ENCODE assay signal across 18 cellular contexts in the genomic region with DNA sequence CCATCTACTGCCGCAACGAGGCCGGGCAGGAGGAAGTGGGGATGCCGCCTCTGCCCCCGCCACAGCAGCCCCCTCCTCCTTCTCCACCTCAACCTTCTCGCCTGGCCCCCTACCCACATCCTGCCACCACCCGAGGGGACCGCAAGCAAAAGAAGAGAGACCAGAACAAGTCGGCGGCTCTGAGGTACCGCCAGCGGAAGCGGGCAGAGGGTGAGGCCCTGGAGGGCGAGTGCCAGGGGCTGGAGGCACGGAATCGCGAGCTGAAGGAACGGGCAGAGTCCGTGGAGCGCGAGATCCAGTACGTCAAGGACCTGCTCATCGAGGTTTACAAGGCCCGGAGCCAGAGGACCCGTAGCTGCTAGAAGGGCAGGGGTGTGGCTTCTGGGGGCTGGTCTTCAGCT. TPM values are rescaled to one million over a fixed set of nuclear protein-coding genes. Genes with fewer than 3 reads are reported as not detected.
DNase-seq lines count a peak whose midpoint lies in the region; ATAC-seq and TF ChIP-seq lines count a peak whose summit lies in the region.
"Had no signal": no experiment of that assay in that cellular context is flagged by ENCODE, and none has a peak within 500 bp of the region (broad histone marks: within the 10 kb centered on the region; RNA-seq: fewer than 3 reads in every experiment).

No MANE protein-coding gene starts in this region.

- peaks cover 28% of the 10 kb centered on the region for H3K4me1 ChIP-seq in CD8-positive, alpha-beta T cell (ENCODE audit: insufficient read depth, low read length)
- H3K4me1 ChIP-seq in OCI-LY7 (ENCODE audit: insufficient read depth, low read length, poor library complexity, severe bottlenecking) = peaks cover 21% of the 10 kb centered on the region

- H3K27me3 Mint-ChIP-seq in CD8-positive, alpha-beta T cell (ENCODE audit: low read depth) = no peaks in the 10 kb centered on the region
- no peaks in the 10 kb centered on the region for H3K27me3 Mint-ChIP-seq in T-cell
- peaks cover 0 to 5% (median 0%) of the 10 kb centered on the region in 5 donors for H3K27me3 Mint-ChIP-seq in naive thymus-derived CD8-positive, alpha-beta T cell
- H3K27me3 Mint-ChIP-seq: B cell had no signal

- peaks cover 23% of the 10 kb centered on the region for H4K20me1 ChIP-seq in OCI-LY7 (ENCODE audit: insufficient read depth, low read length)

- no peak overlapping the region for H3K4me2 ChIP-seq in OCI-LY7 (ENCODE audit: low read length)

- no peaks in the 10 kb centered on the region for H3K9me2 ChIP-seq in OCI-LY7 (ENCODE audit: insufficient read depth, low read length)

- H3K9me3 Mint-ChIP-seq in CD8-positive, alpha-beta T cell = no peaks in the 10 kb centered on the region
- H3K9me3 Mint-ChIP-seq in T-cell = no peaks in the 10 kb centered on the region
- H3K9me3 Mint-ChIP-seq in naive thymus-derived CD8-positive, alpha-beta T cell = peaks cover 0 to 9% (median 0%) of the 10 kb centered on the region in 9 donors

- intact Hi-C loops in CD8-positive, alpha-beta T cell (cut with DNase I, micrococcal nuclease) = no loop called here
- intact Hi-C loops in OCI-LY7 (cut with micrococcal nuclease; ENCODE audit: unreplicated experiment) = no loop called here

- no peak for TF ChIP-seq CTCF in CD8-positive, alpha-beta T cell (IDR thresholded peaks at IDR 0.05)
- TF ChIP-seq CTCF in OCI-LY7 (conservative IDR thresholded peaks at IDR 0.05; ENCODE audit: low read length) = no peak

- no peak overlapping the region for H3K27ac Mint-ChIP-seq in CD8-positive, alpha-beta T cell
- H3K27ac Mint-ChIP-seq in T-cell = peak overlapping the region; percentile 48 to 71
- H3K27ac Mint-ChIP-seq in naive thymus-derived CD8-positive, alpha-beta T cell = peak overlapping the region in 7 of 10 donors; percentile 32 to 89 (median 51)
- H3K27ac Mint-ChIP-seq: B cell had no signal

- no peak overlapping the region for H2AFZ ChIP-seq in OCI-LY7 (ENCODE audit: low read length)

- peaks cover 43% of the 10 kb centered on the region for H3K79me2 ChIP-seq in OCI-LY7 (ENCODE audit: insufficient read depth, low read depth, low read length)

- H3K36me3 ChIP-seq in CD8-positive, alpha-beta T cell (ENCODE audit: insufficient read depth, low read length) = no peaks in the 10 kb centered on the region
- H3K36me3 ChIP-seq in OCI-LY7 (ENCODE audit: insufficient read depth, low read length) = peaks cover 53% of the 10 kb centered on the region
- H3K36me3 ChIP-seq: cardiac muscle cell had no signal

- H3K36me3 Mint-ChIP-seq in CD8-positive, alpha-beta T cell = peaks cover 13% of the 10 kb centered on the region
- H3K36me3 Mint-ChIP-seq in T-cell = peaks cover under 1% of the 10 kb centered on the region
- H3K36me3 Mint-ChIP-seq in naive thymus-derived CD8-positive, alpha-beta T cell = peaks cover 0 to 4% (median 0%) of the 10 kb centered on the region in 3 donors

- peak overlapping the region; percentile 28 for H3K4me3 ChIP-seq in CD8-positive, alpha-beta T cell (ENCODE audit: low read depth, low read length)
- H3K4me3 ChIP-seq in OCI-LY7 (ENCODE audit: low read depth, low read length, poor library complexity, severe bottlenecking) = no peak overlapping the region
- H3K4me3 ChIP-seq: cardiac muscle cell, psoas muscle had no signal

- peaks cover 49% of the 10 kb centered on the region for H3K4me1 Mint-ChIP-seq in CD8-positive, alpha-beta T cell (ENCODE audit: low read depth)
- H3K4me1 Mint-ChIP-seq in T-cell = peaks cover 50 to 60% (median 55%) of the 10 kb centered on the region in 3 donors
- H3K4me1 Mint-ChIP-seq in naive thymus-derived CD8-positive, alpha-beta T cell = peaks cover 38 to 60% (median 58%) of the 10 kb centered on the region in 4 donors

- H3K9me3 ChIP-seq in CD8-positive, alpha-beta T cell (ENCODE audit: low read length) = no peaks in the 10 kb centered on the region
- no peaks in the 10 kb centered on the region for H3K9me3 ChIP-seq in OCI-LY7 (ENCODE audit: low read length)
- H3K9me3 ChIP-seq: psoas muscle had no signal

- CTCF ChIA-PET in CD8-positive, alpha-beta T cell (lab: Charles Lee) = interaction anchor here (0.9 to 2.5 kb wide), 3 partner anchors 26 to 203 kb away, joined by 3 to 11 read pairs (median 3); no protein-coding TSS in a partner anchor
- CTCF ChIA-PET in T-cell (lab: Charles Lee) (interaction anchor here in 1 of 2 donors (0.5 kb wide), 1 partner anchor 216 kb away, joined by 3 read pairs; no protein-coding TSS in a partner anchor), OCI-LY7 (lab: Charles Lee; ENCODE audit: unreplicated experiment) (no interaction called here)

- no peak for ATAC-seq in CD8-positive, alpha-beta T cell
- peak in 2 of 4 experiments; percentile 13 to 18 for ATAC-seq in T-cell (replicated peaks in 1 of 4)
- peak in 1 of 2 donors; percentile 6 for ATAC-seq in naive thymus-derived CD8-positive, alpha-beta T cell
- no peak for ATAC-seq in HG02970 (IDR thresholded peaks at IDR 0.05; ENCODE audit: low FRiP score, unreplicated experiment)
- ATAC-seq: psoas muscle had no signal

- H3K4me3 Mint-ChIP-seq in CD8-positive, alpha-beta T cell = peak overlapping the region; percentile 65
- H3K4me3 Mint-ChIP-seq in T-cell = peak overlapping the region; percentile 37 to 99 (median 41)
- H3K4me3 Mint-ChIP-seq in naive thymus-derived CD8-positive, alpha-beta T cell = peak overlapping the region in 9 of 10 donors; percentile 45 to 96 (median 70)
- H3K4me3 Mint-ChIP-seq: B cell had no signal

- DNase-seq in CD8-positive, alpha-beta T cell = peak in 6 of 7 experiments; percentile 23 to 70 (median 38)
- peak in 33 of 34 experiments; percentile 17 to 65 (median 46) for DNase-seq in T-cell
- DNase-seq in activated effector memory CD4-positive, alpha-beta T cell treated with anti-CD3 and anti-CD28 coated beads, Interleukin-2, amount 50 U/mL, for 16 hours = peak; percentile 69
- peak in 7 of 10 donors; percentile 28 to 75 (median 57) for DNase-seq in naive thymus-derived CD8-positive, alpha-beta T cell
- no peak for DNase-seq in RKO (ENCODE audit: low spot score)
- DNase-seq in NCI-H748 (lab: John Stamatoyannopoulos, UW; ENCODE audit: unreplicated experiment) = no peak
- no peak for DNase-seq in OCI-LY7 (ENCODE audit: low spot score)
- DNase-seq: EL, glutamatergic neuron, KG1, NCI-H187, NCI-H748 treated with DMSO at 0.1 percent for 48 hours, psoas muscle, SHP77 had no signal

- BruUV-seq in OCI-LY7 (replicated peaks; lab: Mats Ljungman, UMichigan) = no TSS peak

- POLR2A ChIA-PET in CD8-positive, alpha-beta T cell (lab: Charles Lee) = interaction anchor here (0.5 to 0.6 kb wide), 2 partner anchors 24 to 879 kb away, joined by 3 read pairs; no protein-coding TSS in a partner anchor
- POLR2A ChIA-PET in T-cell (lab: Charles Lee) (interaction anchor here in 1 of 2 donors (0.6 kb wide), 2 partner anchors 37 to 41 kb away, joined by 3 to 7 read pairs; no protein-coding TSS in a partner anchor), OCI-LY7 (lab: Charles Lee) (no interaction called here)
- POLR2A ChIA-PET in naive thymus-derived CD8-positive, alpha-beta T cell (lab: Charles Lee) = interaction anchor here (0.5 to 0.7 kb wide), 3 partner anchors 55 to 1643 kb away, joined by 3 to 4 read pairs (median 3); partner anchors contain the start of genes AKT1S1 and TBC1D17

- H3K27me3 ChIP-seq in CD8-positive, alpha-beta T cell (ENCODE audit: insufficient read depth, low read length) = no peaks in the 10 kb centered on the region
- H3K27me3 ChIP-seq: cardiac muscle cell had no signal

- H3K27ac ChIP-seq in CD8-positive, alpha-beta T cell (ENCODE audit: low read depth, low read length) = no peak overlapping the region
- H3K27ac ChIP-seq in OCI-LY7 (ENCODE audit: low read depth, low read length, poor library complexity, severe bottlenecking) = no peak overlapping the region
- H3K27ac ChIP-seq: cardiac muscle cell, psoas muscle had no signal

RNA-seq across cellular contexts. Expression of gene NUP62, which starts 3.4 kb away (rescaled TPM):
- 10 to 100 TPM; 18.2 to 20.2 TPM for total RNA-seq in CD8-positive, alpha-beta T cell
- total RNA-seq in T-cell (10 to 100 TPM; 36.2 to 67.5 (median 59.5) TPM), OCI-LY7 (2022) (70.1 and 76.3 TPM in 2 replicates)
- 10 to 100 TPM; 53.9 to 61.4 TPM for total RNA-seq in naive thymus-derived CD8-positive, alpha-beta T cell
- polyA plus RNA-seq in naive thymus-derived CD8-positive, alpha-beta T cell = 10 to 100 TPM; 38.5 to 54.5 (median 49.1) TPM
- total RNA-seq in OCI-LY7 (2014; rRNA removed; shearing (Covaris generic)) = 56.3 and 75.6 TPM in 2 replicates

RNA-seq across cellular contexts. Expression of gene ATF5, which starts 3.7 kb away (rescaled TPM):
- 10 to 100 TPM; 14.1 to 16.7 TPM for total RNA-seq in CD8-positive, alpha-beta T cell
- total RNA-seq in T-cell (10 to 100 TPM in 3 of 5 donors, 1 to 10 TPM in 2; 8.5 to 18.9 (median 11.2) TPM), OCI-LY7 (2022) (527 and 597 TPM in 2 replicates)
- total RNA-seq in naive thymus-derived CD8-positive, alpha-beta T cell = 1 to 10 TPM; 8.4 to 9.2 TPM
- under 1 TPM; 0.71 to 0.97 (median 0.84) TPM for polyA plus RNA-seq in naive thymus-derived CD8-positive, alpha-beta T cell
- 265 and 268 TPM in 2 replicates for total RNA-seq in OCI-LY7 (2014; rRNA removed; shearing (Covaris generic))

RNA-seq across cellular contexts. Expression of gene SIGLEC11, which starts 28.2 kb away (rescaled TPM):
- not detected for total RNA-seq in CD8-positive, alpha-beta T cell
- total RNA-seq in T-cell (under 1 TPM in 2 of 5 donors, not detected in 3; 0.09 to 0.23 TPM), OCI-LY7 (2022) (not detected in 2 replicates)
- total RNA-seq in naive thymus-derived CD8-positive, alpha-beta T cell = not detected
- polyA plus RNA-seq in naive thymus-derived CD8-positive, alpha-beta T cell = not detected
- not detected in 2 replicates for total RNA-seq in OCI-LY7 (2014; rRNA removed; shearing (Covaris generic))
- total RNA-seq: B cell, H1 had no signal

RNA-seq across cellular contexts. Expression of gene IL4I1, which starts 36.0 kb away (rescaled TPM):
- 1 to 10 TPM; 7.9 to 8.1 TPM for total RNA-seq in CD8-positive, alpha-beta T cell
- total RNA-seq in T-cell (10 to 100 TPM in 1 of 5 donors, 1 to 10 TPM in 4; 2.0 to 12.4 (median 4.0) TPM), OCI-LY7 (2022) (1.7 and 1.8 TPM in 2 replicates)
- total RNA-seq in naive thymus-derived CD8-positive, alpha-beta T cell = 1 to 10 TPM in 1 of 2 experiments, under 1 TPM in 1; 0.85 to 1.1 TPM
- polyA plus RNA-seq in naive thymus-derived CD8-positive, alpha-beta T cell = under 1 TPM; 0.24 to 0.26 (median 0.25) TPM
- 0.25 and 0.39 TPM in 2 replicates for total RNA-seq in OCI-LY7 (2014; rRNA removed; shearing (Covaris generic))
- total RNA-seq: cardiac muscle cell had no signal
- polyA plus RNA-seq: cardiac muscle cell had no signal

RNA-seq across cellular contexts. Expression of gene TBC1D17, which starts 55.2 kb away (rescaled TPM):
- 10 to 100 TPM; 31.1 to 31.2 TPM for total RNA-seq in CD8-positive, alpha-beta T cell
- total RNA-seq in T-cell (100 to 1,000 TPM in 1 of 5 donors, 10 to 100 TPM in 4; 46.5 to 102 (median 88.6) TPM), OCI-LY7 (2022) (24.0 and 31.1 TPM in 2 replicates)
- total RNA-seq in naive thymus-derived CD8-positive, alpha-beta T cell = 10 to 100 TPM; 92.7 to 94.0 TPM
- 10 to 100 TPM in 2 of 3 donors, 1 to 10 TPM in 1; 8.1 to 17.7 (median 11.3) TPM for polyA plus RNA-seq in naive thymus-derived CD8-positive, alpha-beta T cell
- total RNA-seq in OCI-LY7 (2014; rRNA removed; shearing (Covaris generic)) = 7.9 and 8.0 TPM in 2 replicates

Comparison
In these comparisons a context has a peak if more than half of its experiments do, and no peak if none do; other contexts are left out.
1. DNase-seq: peak in CD8-positive, alpha-beta T cell (6 of 7), T-cell (33 of 34), activated effector memory CD4-positive, alpha-beta T cell treated with anti-CD3 and anti-CD28 coated beads, Interleukin-2, amount 50 U/mL, for 16 hours (single experiment) and naive thymus-derived CD8-positive, alpha-beta T cell (7 of 10); none in RKO (single experiment), NCI-H748 (single experiment) and OCI-LY7 (single experiment).
2. RNA of gene ATF5, which starts 3.7 kb away (total RNA-seq): 265 to 597 TPM in OCI-LY7; 14.1 to 16.7 TPM in CD8-positive, alpha-beta T cell, 8.5 to 18.9 TPM in T-cell and 8.4 to 9.2 TPM in naive thymus-derived CD8-positive, alpha-beta T cell; every median in the first group is over 10 times any median in the second.
3. Peak in every context shown above with its lines, with median percentiles within 50 percentile points of each other: H3K4me3 Mint-ChIP-seq.